In genomic region chr14:103194256-103195045, GRCh38 we compare ENCODE assay signal across 13 cellular contexts.
DNase-seq lines count a peak whose midpoint lies in the region; ATAC-seq and TF ChIP-seq lines count a peak whose summit lies in the region.
"Had no signal": no experiment of that assay in that cellular context is flagged by ENCODE, and none has a peak within 500 bp of the region (broad histone marks: within the 10 kb centered on the region; RNA-seq: fewer than 3 reads in every experiment).

No MANE protein-coding gene starts in this region.

- H3K4me1 ChIP-seq in BLaER1 treated with 17β-estradiol and CSF1 and Interleukin-3, amounts not matched to agents 10 nM and 100 nM, result peaks cover 8 to 43% (median 22%) of the 10 kb centered on the region in 10 experiments; a peak in 19 of 20 replicates
- H3K4me1 ChIP-seq: foreskin keratinocyte had no signal

- no peak overlapping the region for H3K9ac ChIP-seq in BLaER1 treated with 17β-estradiol and CSF1 and Interleukin-3, amounts not matched to agents 10 nM and 100 nM

- H3K36me3 ChIP-seq in BLaER1 treated with 17β-estradiol and CSF1 and Interleukin-3, amounts not matched to agents 10 nM and 100 nM, result no peaks in the 10 kb centered on the region

- TF ChIP-seq CTCF in coronary artery (IDR thresholded peaks at IDR 0.05), result no peak

- H4K20me1 ChIP-seq in BLaER1 treated with 17β-estradiol and CSF1 and Interleukin-3, amounts not matched to agents 10 nM and 100 nM, result no peaks in the 10 kb centered on the region

- H3K4me3 ChIP-seq in BLaER1 treated with 17β-estradiol and CSF1 and Interleukin-3, amounts not matched to agents 10 nM and 100 nM, result peak overlapping the region in 1 of 10 experiments; percentile 16; a peak in 1 of 20 replicates
- H3K4me3 ChIP-seq in coronary artery, result no peak overlapping the region
- H3K4me3 ChIP-seq: SK-N-MC had no signal

- peaks cover 22 to 55% (median 32%) of the 10 kb centered on the region in 11 experiments; a peak in 20 of 22 replicates for H3K9me3 ChIP-seq in BLaER1 treated with 17β-estradiol and CSF1 and Interleukin-3, amounts not matched to agents 10 nM and 100 nM (replicated peaks in 1 of 11)

- DNase-seq in MV-4-11 (lab: John Stamatoyannopoulos, UW), result peak; percentile 90
- peak; percentile 28 for DNase-seq in coronary artery (ENCODE audit: low spot score)
- peak; percentile 75 for DNase-seq in mesenteric fat pad (ENCODE audit: low spot score)
- DNase-seq in superior temporal gyrus (ENCODE audit: extremely low spot score), result no peak
- no peak for DNase-seq in COLO668 (lab: John Stamatoyannopoulos, UW; ENCODE audit: unreplicated experiment)
- DNase-seq in stimulated activated CD4-positive, alpha-beta T cell treated with anti-CD3 and anti-CD28 coated beads, Interleukin-2, amount 100 ng/mL, for 24 hours, result no peak
- DNase-seq: Calu3; NCI-H524 treated with DMSO at 0.1 percent for 48 hours; stimulated activated CD4-positive, alpha-beta T cell treated with anti-CD3 and anti-CD28 coated beads, Interleukin-12 subunit alpha, Interleukin-12 subunit beta, amount 100 ng/mL, for 4 hours had no signal

- H3K27me3 ChIP-seq in BLaER1 treated with 17β-estradiol and CSF1 and Interleukin-3, amounts not matched to agents 10 nM and 100 nM, result peaks cover 4 to 12% (median 7%) of the 10 kb centered on the region in 11 experiments; a peak in 16 of 22 replicates

- peak overlapping the region in 8 of 11 experiments; percentile 4 to 52 (median 38); a peak in 12 of 22 replicates for H3K4me2 ChIP-seq in BLaER1 treated with 17β-estradiol and CSF1 and Interleukin-3, amounts not matched to agents 10 nM and 100 nM

- peak overlapping the region in 4 of 11 experiments; percentile 5 to 51 (median 38); a peak in 5 of 22 replicates for H3K27ac ChIP-seq in BLaER1 treated with 17β-estradiol and CSF1 and Interleukin-3, amounts not matched to agents 10 nM and 100 nM
- no peak overlapping the region for H3K27ac ChIP-seq in coronary artery
- H3K27ac ChIP-seq: foreskin keratinocyte, SK-N-MC had no signal

- no peak for ATAC-seq in GM21381 (IDR thresholded peaks at IDR 0.05; ENCODE audit: unreplicated experiment)
- ATAC-seq: foreskin keratinocyte had no signal

Comparison
In these comparisons a context has a peak if more than half of its experiments do, and no peak if none do; other contexts are left out.
1. DNase-seq: peak in MV-4-11 (single experiment), coronary artery (single experiment) and mesenteric fat pad (single experiment); none in superior temporal gyrus (single experiment), COLO668 (single experiment) and stimulated activated CD4-positive, alpha-beta T cell treated with anti-CD3 and anti-CD28 coated beads, Interleukin-2, amount 100 ng/mL, for 24 hours (0 of 2).